ENCODE assay signal across 14 cellular contexts in genomic region chr17:17350491-17351355, GRCh38. TPM values are rescaled to one million over a fixed set of nuclear protein-coding genes. Genes with fewer than 3 reads are reported as not detected.
A peak's percentile ranks its signal among the peaks of the same experiment; 100 is the strongest.
DNase-seq lines count a peak whose midpoint lies in the region; ATAC-seq and TF ChIP-seq lines count a peak whose summit lies in the region.
"Had no signal": no experiment of that assay in that cellular context is flagged by ENCODE, and none has a peak within 500 bp of the region (broad histone marks: within the 10 kb centered on the region; RNA-seq: fewer than 3 reads in every experiment).

No MANE protein-coding gene starts in this region.

- ATAC-seq in activated T-cell treated with anti-CD3 and anti-CD28 coated beads, Interleukin-2, amount 50 U/mL, for 4 hours, result no peak

- H3K27me3 Mint-ChIP-seq in activated T-cell treated with anti-CD3 and anti-CD28 coated beads, Interleukin-2, amount 50 U/mL, for 4 hours (ENCODE audit: low read depth), result no peaks in the 10 kb centered on the region

- intact Hi-C loops in posterior vena cava (cut with DNase I), result loop anchor here in 1 of 2 donors (10.0 kb wide), 1 partner anchor 144 kb away; the partner anchor contains the start of gene RASD1

- TF ChIP-seq CTCF in RWPE1 (conservative IDR thresholded peaks at IDR 0.05; ENCODE audit: low read depth), result no peak
- no peak for TF ChIP-seq CTCF in GM10248 (IDR thresholded peaks at IDR 0.05; ENCODE audit: control extremely low read depth, extremely low read depth, low read depth, missing control alignments)

- H3K36me3 Mint-ChIP-seq in activated T-cell treated with anti-CD3 and anti-CD28 coated beads, Interleukin-2, amount 50 U/mL, for 4 hours (ENCODE audit: insufficient read depth), result no peaks in the 10 kb centered on the region

- no peak overlapping the region for H3K4me3 Mint-ChIP-seq in activated T-cell treated with anti-CD3 and anti-CD28 coated beads, Interleukin-2, amount 50 U/mL, for 4 hours
- H3K4me3 Mint-ChIP-seq: nephron had no signal

- H3K4me1 Mint-ChIP-seq in activated T-cell treated with anti-CD3 and anti-CD28 coated beads, Interleukin-2, amount 50 U/mL, for 4 hours (ENCODE audit: low read depth), result no peaks in the 10 kb centered on the region

- POLR2A ChIA-PET in RWPE1 (lab: Yijun Ruan, JAX; ENCODE audit: low non-redundant PET) (no interaction called here), GM10248 (lab: Yijun Ruan, JAX) (no interaction called here)

- DNase-seq in ELR (ENCODE audit: low read depth) (peak; percentile 72), RWPE1 (ENCODE audit: low spot score) (peak; percentile 31), fibroblast of peridontal ligament (ENCODE audit: extremely low read depth) (peak; percentile 43), posterior vena cava (ENCODE audit: low spot score) (peak; percentile 76), GM10248 (ENCODE audit: extremely low spot score) (no peak), GOT3 (lab: John Stamatoyannopoulos, UW) (no peak), HuH-7 (ENCODE audit: low spot score) (no peak)
- no peak for DNase-seq in activated T-cell treated with anti-CD3 and anti-CD28 coated beads, Interleukin-2, amount 50 U/mL, for 4 hours
- DNase-seq: activated CD4-positive, alpha-beta T cell treated with anti-CD3 and anti-CD28 coated beads for 1 hour; activated gamma-delta T cell; Calu3; NCI-H2029 treated with DMSO at 0.1 percent for 48 hours had no signal

- CTCF ChIA-PET in RWPE1 (lab: Yijun Ruan, JAX) (interaction anchor here (0.6 kb wide), 1 partner anchor 298 kb away, joined by 3 read pairs; no protein-coding TSS in a partner anchor), GM10248 (lab: Yijun Ruan, JAX) (interaction anchor here (0.8 to 13.5 kb wide), 3 partner anchors 8 to 289 kb away, joined by 3 to 168 read pairs (median 3); no protein-coding TSS in a partner anchor)

- no peaks in the 10 kb centered on the region for H3K9me3 Mint-ChIP-seq in activated T-cell treated with anti-CD3 and anti-CD28 coated beads, Interleukin-2, amount 50 U/mL, for 4 hours
- H3K9me3 Mint-ChIP-seq: nephron had no signal

- H3K27ac ChIP-seq in RWPE1, result no peak overlapping the region
- H3K27ac ChIP-seq: Peyer's patch had no signal

RNA-seq across cellular contexts. Expression of gene NT5M, which starts 47.5 kb away (rescaled TPM):
- total RNA-seq in posterior vena cava, result 1 to 10 TPM; 2.8 to 3.0 TPM
- total RNA-seq in activated T-cell treated with anti-CD3 and anti-CD28 coated beads, Interleukin-2, amount 50 U/mL, for 4 hours, result 1 to 10 TPM; 2.6 to 3.3 (median 3.2) TPM

Comparison
In these comparisons a context has a peak if more than half of its experiments do, and no peak if none do; other contexts are left out.
1. DNase-seq: peak in ELR (single experiment), RWPE1 (single experiment), fibroblast of peridontal ligament (single experiment) and posterior vena cava (single experiment); none in GM10248 (single experiment), activated T-cell treated with anti-CD3 and anti-CD28 coated beads, Interleukin-2, amount 50 U/mL, for 4 hours (single experiment), GOT3 (single experiment) and HuH-7 (single experiment).